15 cellular contexts compared by ENCODE assay signal in the genomic region with DNA sequence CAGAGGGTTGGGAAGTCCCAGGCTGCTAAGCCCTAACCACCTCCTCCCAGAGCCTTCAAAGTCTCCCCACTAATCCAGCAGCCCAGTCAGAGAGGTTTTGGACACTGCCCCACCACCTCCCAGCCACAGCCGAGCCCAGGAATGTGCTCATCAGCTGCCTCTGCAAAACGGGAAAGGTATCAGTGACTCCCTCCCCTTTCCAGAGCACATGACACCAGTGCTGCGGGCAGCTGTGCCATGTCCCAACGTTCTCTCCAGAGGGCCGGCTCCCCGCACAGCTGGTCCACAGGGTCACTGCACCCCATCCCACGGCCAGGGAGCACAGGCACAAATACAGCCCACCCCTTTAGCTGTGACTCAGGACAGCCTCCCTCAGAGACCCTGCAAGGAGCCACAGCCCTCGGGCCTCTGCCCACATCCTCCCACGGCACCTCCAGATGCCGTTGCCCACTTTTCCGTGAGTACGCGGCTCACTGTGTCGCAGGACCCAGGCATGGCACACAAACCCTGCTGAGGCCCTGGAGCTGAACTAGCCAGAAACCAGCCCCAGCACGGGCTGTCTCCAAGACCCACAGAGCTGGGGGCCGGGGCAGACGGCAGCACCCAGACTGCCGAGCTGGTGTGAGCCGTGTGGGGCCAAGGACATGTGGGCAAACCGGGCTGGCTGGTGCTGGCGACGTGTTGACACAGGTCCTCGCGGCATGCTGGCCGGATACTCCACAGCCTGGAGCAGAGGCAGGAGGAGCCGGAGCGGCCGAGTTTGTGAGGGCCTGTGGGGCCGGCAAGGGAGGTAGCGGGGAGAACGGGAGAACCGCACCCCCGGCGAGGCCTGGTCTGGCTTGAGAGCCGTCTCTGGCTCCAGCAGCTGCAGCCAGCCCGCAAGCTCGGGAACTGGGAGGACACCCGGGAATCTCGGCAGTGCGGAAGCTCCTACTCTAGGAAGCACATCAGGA. TPM values are rescaled to one million over a fixed set of nuclear protein-coding genes. Genes with fewer than 3 reads are reported as not detected.
DNase-seq lines count a peak whose midpoint lies in the region; ATAC-seq and TF ChIP-seq lines count a peak whose summit lies in the region.
"Had no signal": no experiment of that assay in that cellular context is flagged by ENCODE, and none has a peak within 500 bp of the region (broad histone marks: within the 10 kb centered on the region; RNA-seq: fewer than 3 reads in every experiment).

No MANE protein-coding gene starts in this region.

- no peaks in the 10 kb centered on the region for H3K4me1 ChIP-seq in HUES64 (ENCODE audit: insufficient read depth, low read length)
- H3K4me1 ChIP-seq in endodermal cell (ENCODE audit: control insufficient read depth, insufficient read depth, low read length), result no peaks in the 10 kb centered on the region
- H3K4me1 ChIP-seq in mesodermal cell (ENCODE audit: control insufficient read depth, insufficient read depth, low read length, poor library complexity, severe bottlenecking), result peaks cover 4% of the 10 kb centered on the region

- H3K9me3 ChIP-seq in HUES64 (ENCODE audit: insufficient read depth, low read depth, low read length) (no peaks in the 10 kb centered on the region), endodermal cell (ENCODE audit: control insufficient read depth, low read length) (no peaks in the 10 kb centered on the region), mesodermal cell (ENCODE audit: control insufficient read depth, low read length) (no peaks in the 10 kb centered on the region)
- H3K9me3 ChIP-seq: thoracic aorta had no signal

- no peak overlapping the region for H3K4me3 Mint-ChIP-seq in endodermal cell
- H3K4me3 Mint-ChIP-seq: IgD-negative memory B cell had no signal

- H3K36me3 ChIP-seq in HUES64 (ENCODE audit: insufficient read depth, low read length) (peaks cover 38% of the 10 kb centered on the region), endodermal cell (ENCODE audit: control insufficient read depth, insufficient read depth, low read length) (peaks cover 37% of the 10 kb centered on the region), mesodermal cell (ENCODE audit: control insufficient read depth, insufficient read depth, low read length) (peaks cover 39% of the 10 kb centered on the region)

- peak overlapping the region; percentile 48 for H3K27ac Mint-ChIP-seq in endodermal cell
- H3K27ac Mint-ChIP-seq: IgD-negative memory B cell had no signal

- peak overlapping the region; percentile 24; the same call in 1 of the 2 replicates for H3K9ac ChIP-seq in HUES64 (ENCODE audit: low read depth, low read length)
- no peak overlapping the region for H3K9ac ChIP-seq in endodermal cell (ENCODE audit: extremely low read depth, low read length, poor library complexity, severe bottlenecking)

- no peak for TF ChIP-seq POLR2A in lower leg skin (IDR thresholded peaks at IDR 0.05)

- H3K4me1 Mint-ChIP-seq in endodermal cell, result no peaks in the 10 kb centered on the region
- H3K4me1 Mint-ChIP-seq: IgD-negative memory B cell had no signal

- H3K27me3 ChIP-seq in HUES64 (ENCODE audit: insufficient read depth, low read length) (no peaks in the 10 kb centered on the region), endodermal cell (ENCODE audit: control insufficient read depth, insufficient read depth, low read length, poor library complexity, severe bottlenecking) (no peaks in the 10 kb centered on the region)

- intact Hi-C loops in lower leg skin (cut with DNase I; ENCODE audit: low total_unique reads), result no loop called here

- peaks cover 29% of the 10 kb centered on the region for H3K36me3 Mint-ChIP-seq in endodermal cell (ENCODE audit: low read depth)
- H3K36me3 Mint-ChIP-seq: IgD-negative memory B cell had no signal

- no peak overlapping the region; the same call in 1 of the 2 replicates for H3K27ac ChIP-seq in HUES64 (ENCODE audit: low read depth, low read length)
- peak overlapping the region; percentile 11 for H3K27ac ChIP-seq in endodermal cell (ENCODE audit: low read depth, low read length)
- peak overlapping the region; percentile 23 for H3K27ac ChIP-seq in mesodermal cell (ENCODE audit: low read depth, low read length, severe bottlenecking)
- H3K27ac ChIP-seq: thoracic aorta had no signal

- H3K27me3 Mint-ChIP-seq in endodermal cell (ENCODE audit: insufficient read depth), result no peaks in the 10 kb centered on the region
- H3K27me3 Mint-ChIP-seq: IgD-negative memory B cell had no signal

- peak; percentile 49 for DNase-seq in A172 (ENCODE audit: low spot score)
- DNase-seq in endodermal cell, result peak; percentile 72
- DNase-seq in lower leg skin (ENCODE audit: low spot score in 2 of 2), result no peak
- DNase-seq in stimulated activated CD4-positive, alpha-beta T cell treated with anti-CD3 and anti-CD28 coated beads, Interleukin-4, amount 100 ng/mL, for 4 hours, result no peak
- DNase-seq in SKM-1 treated with dmso at 0.1 percent for 144 hours (lab: John Stamatoyannopoulos, UW; ENCODE audit: unreplicated experiment), result no peak
- DNase-seq: AML-193, anterior cingulate cortex, GDM1, NCI-H2029, OCI-M1 had no signal

- no peak for ATAC-seq in HG03469 (IDR thresholded peaks at IDR 0.05; ENCODE audit: unreplicated experiment)

- H3K4me3 ChIP-seq in HUES64 (ENCODE audit: low read length) (no peak overlapping the region), endodermal cell (ENCODE audit: low read length) (no peak overlapping the region), mesodermal cell (ENCODE audit: extremely low read depth, insufficient read depth, low read length, poor library complexity, severe bottlenecking) (no peak overlapping the region), lower leg skin (ENCODE audit: low read depth, poor library complexity, severe bottlenecking) (no peak overlapping the region)
- H3K4me3 ChIP-seq: thoracic aorta had no signal

- H3K9me3 Mint-ChIP-seq in endodermal cell, result no peaks in the 10 kb centered on the region
- H3K9me3 Mint-ChIP-seq: IgD-negative memory B cell had no signal

- 90% methylated on average over 40 of the region's 40 CpGs for WGBS in HUES64
- 91 to 95% methylated on average over 28 to 40 of the region's 40 CpGs for WGBS in endodermal cell (ENCODE audit: insufficient coverage in 1 of 2, insufficient read length in 1 of 2), 2 experiments
- WGBS in mesodermal cell (ENCODE audit: insufficient coverage in 2 of 2), 2 experiments, result 89 to 92% methylated on average over 38 to 39 of the region's 40 CpGs
- WGBS in lower leg skin, 2 donors, result 45 to 50% methylated on average over 28 to 40 of the region's 40 CpGs

- TF ChIP-seq CTCF in endodermal cell (conservative IDR thresholded peaks at IDR 0.05), result no peak
- TF ChIP-seq CTCF in lower leg skin (IDR thresholded peaks at IDR 0.05), result no peak

RNA-seq across cellular contexts. Expression of a gene that starts 6.3 kb away (rescaled TPM):
- not detected in 2 replicates for total RNA-seq in A172 (2014; rRNA removed; shearing (Covaris generic))
- not detected for polyA plus RNA-seq in HUES64 (2013, experiment 1 of 2)
- not detected for polyA plus RNA-seq in HUES64 (2013, experiment 2 of 2)
- total RNA-seq in endodermal cell (not detected), lower leg skin (under 1 TPM in 1 of 4 donors, not detected in 3; 0.36 TPM)
- polyA plus RNA-seq in endodermal cell (2013, experiment 1 of 2), result not detected
- not detected for polyA plus RNA-seq in endodermal cell (2013, experiment 2 of 2)
- not detected for polyA plus RNA-seq in mesodermal cell (2013, experiment 1 of 2)
- polyA plus RNA-seq in mesodermal cell (2013, experiment 2 of 2), result not detected
- total RNA-seq: thoracic aorta had no signal
- polyA plus RNA-seq: IgD-negative memory B cell had no signal

RNA-seq across cellular contexts. Expression of a gene that starts 8.0 kb away (rescaled TPM):
- 45.8 and 51.4 TPM in 2 replicates for total RNA-seq in A172 (2014; rRNA removed; shearing (Covaris generic))
- 91.2 TPM for polyA plus RNA-seq in HUES64 (2013, experiment 1 of 2)
- 106 TPM for polyA plus RNA-seq in HUES64 (2013, experiment 2 of 2)
- total RNA-seq in endodermal cell (100 to 1,000 TPM; 164 to 183 TPM), lower leg skin (10 to 100 TPM; 21.6 to 41.0 (median 28.8) TPM)
- polyA plus RNA-seq in endodermal cell (2013, experiment 1 of 2), result 135 TPM
- polyA plus RNA-seq in endodermal cell (2013, experiment 2 of 2), result 153 TPM
- polyA plus RNA-seq in mesodermal cell (2013, experiment 1 of 2), result 155 TPM
- polyA plus RNA-seq in mesodermal cell (2013, experiment 2 of 2), result 127 TPM

RNA-seq across cellular contexts. Expression of a gene that starts 19.2 kb away (rescaled TPM):
- total RNA-seq in A172 (2014; rRNA removed; shearing (Covaris generic)), result 1,091 and 1,235 TPM in 2 replicates
- polyA plus RNA-seq in HUES64 (2013, experiment 1 of 2), result 276 TPM
- 272 TPM for polyA plus RNA-seq in HUES64 (2013, experiment 2 of 2)
- total RNA-seq in endodermal cell (100 to 1,000 TPM; 493 to 535 TPM), lower leg skin (100 to 1,000 TPM; 685 to 999 (median 839) TPM)
- polyA plus RNA-seq in endodermal cell (2013, experiment 1 of 2), result 373 TPM
- 364 TPM for polyA plus RNA-seq in endodermal cell (2013, experiment 2 of 2)
- 764 TPM for polyA plus RNA-seq in mesodermal cell (2013, experiment 1 of 2)
- 720 TPM for polyA plus RNA-seq in mesodermal cell (2013, experiment 2 of 2)

RNA-seq across cellular contexts. Expression of a gene that starts 30.0 kb away (rescaled TPM):
- 173 and 183 TPM in 2 replicates for total RNA-seq in A172 (2014; rRNA removed; shearing (Covaris generic))
- 172 TPM for polyA plus RNA-seq in HUES64 (2013, experiment 1 of 2)
- 174 TPM for polyA plus RNA-seq in HUES64 (2013, experiment 2 of 2)
- total RNA-seq in endodermal cell (100 to 1,000 TPM; 240 to 254 TPM), lower leg skin (100 to 1,000 TPM; 144 to 280 (median 201) TPM)
- 180 TPM for polyA plus RNA-seq in endodermal cell (2013, experiment 1 of 2)
- 185 TPM for polyA plus RNA-seq in endodermal cell (2013, experiment 2 of 2)
- polyA plus RNA-seq in mesodermal cell (2013, experiment 1 of 2), result 299 TPM
- 262 TPM for polyA plus RNA-seq in mesodermal cell (2013, experiment 2 of 2)

RNA-seq across cellular contexts. Expression of a gene that starts 37.2 kb away (rescaled TPM):
- total RNA-seq in A172 (2014; rRNA removed; shearing (Covaris generic)), result not detected in 2 replicates
- polyA plus RNA-seq in HUES64 (2013, experiment 1 of 2), result not detected
- polyA plus RNA-seq in HUES64 (2013, experiment 2 of 2), result not detected
- total RNA-seq in endodermal cell (1 to 10 TPM in 1 of 2 donors, not detected in 1; 4.0 TPM), lower leg skin (under 1 TPM; 0.16 to 0.71 (median 0.47) TPM)
- 0.14 TPM for polyA plus RNA-seq in endodermal cell (2013, experiment 1 of 2)
- not detected for polyA plus RNA-seq in endodermal cell (2013, experiment 2 of 2)
- not detected for polyA plus RNA-seq in mesodermal cell (2013, experiment 1 of 2)
- not detected for polyA plus RNA-seq in mesodermal cell (2013, experiment 2 of 2)
- total RNA-seq: thoracic aorta had no signal
- polyA plus RNA-seq: IgD-negative memory B cell had no signal

Comparison
In these comparisons a context has a peak if more than half of its experiments do, and no peak if none do; other contexts are left out.
1. DNase-seq: peak in A172 (single experiment) and endodermal cell (single experiment); none in lower leg skin (0 of 2), stimulated activated CD4-positive, alpha-beta T cell treated with anti-CD3 and anti-CD28 coated beads, Interleukin-4, amount 100 ng/mL, for 4 hours (0 of 2) and SKM-1 treated with dmso at 0.1 percent for 144 hours (single experiment).